In genomic region chr1:46569116-46569515, GRCh38 we compare ENCODE assay signal across 25 cellular contexts. TPM values are rescaled to one million over a fixed set of nuclear protein-coding genes. Genes with fewer than 3 reads are reported as not detected.
DNase-seq lines count a peak whose midpoint lies in the region; ATAC-seq and TF ChIP-seq lines count a peak whose summit lies in the region.
"Had no signal": no experiment of that assay in that cellular context is flagged by ENCODE, and none has a peak within 500 bp of the region (broad histone marks: within the 10 kb centered on the region; RNA-seq: fewer than 3 reads in every experiment).

No MANE protein-coding gene starts in this region.

- 80 to 83% methylated on average over 1 to 4 of the region's 4 CpGs for WGBS in endodermal cell (ENCODE audit: insufficient coverage in 1 of 2, insufficient read length in 1 of 2), 2 experiments

- H3K4me2 ChIP-seq in neural progenitor cell: peak overlapping the region; percentile 36
- H3K4me2 ChIP-seq: A549; BLaER1 treated with 17β-estradiol and CSF1 and Interleukin-3, amounts not matched to agents 10 nM and 100 nM had no signal

- peak overlapping the region; percentile 7 for H2AFZ ChIP-seq in neural progenitor cell (replicated peaks)

- ATAC-seq in GM21723 (IDR thresholded peaks at IDR 0.05; ENCODE audit: unreplicated experiment) (no peak), HG03520 (IDR thresholded peaks at IDR 0.05; ENCODE audit: unreplicated experiment) (no peak)
- ATAC-seq: A549, GM12878, HCT116 had no signal

- H3K9me3 Mint-ChIP-seq in endodermal cell (no peaks in the 10 kb centered on the region), neural progenitor cell (no peaks in the 10 kb centered on the region)
- H3K9me3 Mint-ChIP-seq: CD14-positive monocyte; CD4-positive, alpha-beta T cell; CD8-positive, alpha-beta memory T cell had no signal

- H3K9me3 ChIP-seq in right atrium auricular region: no peaks in the 10 kb centered on the region
- no peaks in the 10 kb centered on the region for H3K9me3 ChIP-seq in endodermal cell (ENCODE audit: control insufficient read depth, low read length)
- H3K9me3 ChIP-seq in neural progenitor cell (ENCODE audit: low read depth): no peaks in the 10 kb centered on the region
- H3K9me3 ChIP-seq in stomach smooth muscle (ENCODE audit: control insufficient read depth in 2 of 2, low read length in 2 of 2): no peaks in the 10 kb centered on the region
- H3K9me3 ChIP-seq: A549; BE2C; BLaER1 treated with 17β-estradiol and CSF1 and Interleukin-3, amounts not matched to agents 10 nM and 100 nM had no signal

- intact Hi-C loops in cardiac septum (cut with DNase I): no loop called here

- peaks cover 4% of the 10 kb centered on the region for H4K20me1 ChIP-seq in neural progenitor cell (ENCODE audit: low read depth)

- H3K27ac Mint-ChIP-seq in endodermal cell (peak overlapping the region; percentile 3), neural progenitor cell (no peak overlapping the region)
- H3K27ac Mint-ChIP-seq: CD4-positive, alpha-beta T cell had no signal

- no peak overlapping the region for H3K4me3 Mint-ChIP-seq in endodermal cell
- H3K4me3 Mint-ChIP-seq in neural progenitor cell: no peak overlapping the region
- H3K4me3 Mint-ChIP-seq: CD14-positive monocyte; CD4-positive, alpha-beta T cell; CD8-positive, alpha-beta memory T cell had no signal

- peaks cover 23% of the 10 kb centered on the region for H3F3A ChIP-seq in neural progenitor cell (ENCODE audit: low read depth)

- TF ChIP-seq CTCF in right atrium auricular region (IDR thresholded peaks at IDR 0.05) (no peak), endodermal cell (conservative IDR thresholded peaks at IDR 0.05) (no peak), neural progenitor cell (IDR thresholded peaks at IDR 0.05) (no peak)

- DNase-seq in cardiac septum (ENCODE audit: low spot score) (peak; percentile 15), right atrium auricular region (ENCODE audit: low spot score) (no peak), endodermal cell (no peak), neural progenitor cell (ENCODE audit: low spot score) (no peak), kidney glomerular epithelial cell (lab: John Stamatoyannopoulos, UW) (no peak)
- DNase-seq: 8988T; ACHN; AML-193; BE2C; CD4-positive, alpha-beta T cell; CD8-positive, alpha-beta memory T cell; DMS 273 treated with DMSO at 0.1 percent for 48 hours; DMS79; EL; GDM1; GOT3; H7 had no signal

- no peaks in the 10 kb centered on the region for H3K79me2 ChIP-seq in neural progenitor cell (ENCODE audit: low read depth)

- no peak overlapping the region for H3K4me3 ChIP-seq in right atrium auricular region
- H3K4me3 ChIP-seq in endodermal cell (ENCODE audit: low read length): no peak overlapping the region
- H3K4me3 ChIP-seq in neural progenitor cell: no peak overlapping the region
- peak overlapping the region in 1 of 2 donors; percentile 57 for H3K4me3 ChIP-seq in stomach smooth muscle (ENCODE audit: low read length in 2 of 2)
- H3K4me3 ChIP-seq: A549; BLaER1 treated with 17β-estradiol and CSF1 and Interleukin-3, amounts not matched to agents 10 nM and 100 nM; GM12878 had no signal

- H3K36me3 Mint-ChIP-seq in endodermal cell (ENCODE audit: low read depth): peaks cover 13% of the 10 kb centered on the region
- peaks cover 8% of the 10 kb centered on the region for H3K36me3 Mint-ChIP-seq in neural progenitor cell

- H3K27me3 ChIP-seq in right atrium auricular region (no peaks in the 10 kb centered on the region), endodermal cell (ENCODE audit: control insufficient read depth, insufficient read depth, low read length, poor library complexity, severe bottlenecking) (no peaks in the 10 kb centered on the region), neural progenitor cell (no peaks in the 10 kb centered on the region), stomach smooth muscle (ENCODE audit: control insufficient read depth in 1 of 2, insufficient read depth in 2 of 2, low read length in 2 of 2) (no peaks in the 10 kb centered on the region)
- H3K27me3 ChIP-seq: BE2C; BLaER1 treated with 17β-estradiol and CSF1 and Interleukin-3, amounts not matched to agents 10 nM and 100 nM had no signal

- H3K4me1 ChIP-seq in right atrium auricular region (peaks cover 0 to 22% of the 10 kb centered on the region in 2 donors), endodermal cell (ENCODE audit: control insufficient read depth, insufficient read depth, low read length) (no peaks in the 10 kb centered on the region), neural progenitor cell (peaks cover 18% of the 10 kb centered on the region), stomach smooth muscle (ENCODE audit: control insufficient read depth, insufficient read depth, low read length) (peaks cover 26% of the 10 kb centered on the region)
- H3K4me1 ChIP-seq: A549; BE2C; BLaER1 treated with 17β-estradiol and CSF1 and Interleukin-3, amounts not matched to agents 10 nM and 100 nM had no signal

- H3K36me3 ChIP-seq in right atrium auricular region: peaks cover 32% of the 10 kb centered on the region
- H3K36me3 ChIP-seq in endodermal cell (ENCODE audit: control insufficient read depth, insufficient read depth, low read length): no peaks in the 10 kb centered on the region
- no peaks in the 10 kb centered on the region for H3K36me3 ChIP-seq in neural progenitor cell
- peaks cover 14 to 22% of the 10 kb centered on the region in 2 donors for H3K36me3 ChIP-seq in stomach smooth muscle (ENCODE audit: control insufficient read depth in 2 of 2, insufficient read depth in 2 of 2, low read length in 2 of 2)
- H3K36me3 ChIP-seq: BE2C had no signal

- H3K9ac ChIP-seq in endodermal cell (ENCODE audit: extremely low read depth, low read length, poor library complexity, severe bottlenecking): no peak overlapping the region
- no peak overlapping the region for H3K9ac ChIP-seq in neural progenitor cell
- peak overlapping the region; percentile 13 to 14 for H3K9ac ChIP-seq in stomach smooth muscle (ENCODE audit: low read length in 2 of 2)
- H3K9ac ChIP-seq: BLaER1 treated with 17β-estradiol and CSF1 and Interleukin-3, amounts not matched to agents 10 nM and 100 nM had no signal

- no peak overlapping the region for H3K27ac ChIP-seq in right atrium auricular region
- H3K27ac ChIP-seq in endodermal cell (ENCODE audit: low read depth, low read length): no peak overlapping the region
- no peak overlapping the region for H3K27ac ChIP-seq in neural progenitor cell
- peak overlapping the region; percentile 41 for H3K27ac ChIP-seq in stomach smooth muscle (ENCODE audit: low read length)
- H3K27ac ChIP-seq: A549; BLaER1 treated with 17β-estradiol and CSF1 and Interleukin-3, amounts not matched to agents 10 nM and 100 nM had no signal

- H3K4me1 Mint-ChIP-seq in endodermal cell (no peaks in the 10 kb centered on the region), neural progenitor cell (peaks cover 18% of the 10 kb centered on the region)
- H3K4me1 Mint-ChIP-seq: CD14-positive monocyte; CD8-positive, alpha-beta memory T cell had no signal

- H3K27me3 Mint-ChIP-seq in endodermal cell (ENCODE audit: insufficient read depth) (no peaks in the 10 kb centered on the region), neural progenitor cell (ENCODE audit: insufficient read depth, low read depth) (peaks cover 2% of the 10 kb centered on the region)
- H3K27me3 Mint-ChIP-seq: CD4-positive, alpha-beta T cell; CD8-positive, alpha-beta memory T cell had no signal

RNA-seq across cellular contexts. Expression of gene KNCN, which starts 17.7 kb away (rescaled TPM):
- not detected for total RNA-seq in cardiac septum
- not detected for total RNA-seq in right atrium auricular region
- total RNA-seq in endodermal cell: not detected
- 0.18 TPM for polyA plus RNA-seq in endodermal cell (2013, experiment 1 of 2)
- not detected for polyA plus RNA-seq in endodermal cell (2013, experiment 2 of 2)
- not detected in 2 replicates for total RNA-seq in neural progenitor cell (ENCODE audit: low replicate concordance)
- total RNA-seq: CD4-positive, alpha-beta T cell; CD8-positive, alpha-beta memory T cell; GM12878; H7 had no signal
- polyA plus RNA-seq: A549; CD14-positive monocyte; CD8-positive, alpha-beta memory T cell; GM12878 had no signal

RNA-seq across cellular contexts. Expression of gene MKNK1, which starts 35.0 kb away (rescaled TPM):
- total RNA-seq in cardiac septum: 38.2 TPM
- total RNA-seq in right atrium auricular region: 10 to 100 TPM; 22.1 to 25.0 TPM
- 10 to 100 TPM; 19.9 to 28.5 TPM for total RNA-seq in endodermal cell
- polyA plus RNA-seq in endodermal cell (2013, experiment 1 of 2): 22.8 TPM
- polyA plus RNA-seq in endodermal cell (2013, experiment 2 of 2): 22.0 TPM
- total RNA-seq in neural progenitor cell (ENCODE audit: low replicate concordance): 10.5 and 16.4 TPM in 2 replicates

RNA-seq across cellular contexts. Expression of gene MOB3C, which starts 47.5 kb away (rescaled TPM):
- total RNA-seq in cardiac septum (14.9 TPM), right atrium auricular region (10 to 100 TPM in 1 of 2 donors, 1 to 10 TPM in 1; 7.9 to 14.5 TPM), endodermal cell (1 to 10 TPM; 1.7 to 2.3 TPM), neural progenitor cell (ENCODE audit: low replicate concordance) (1.1 and 2.3 TPM in 2 replicates)
- polyA plus RNA-seq in endodermal cell (2013, experiment 1 of 2): 2.8 TPM
- polyA plus RNA-seq in endodermal cell (2013, experiment 2 of 2): 2.6 TPM

Comparison
In these comparisons a context has a peak if more than half of its experiments do, and no peak if none do; other contexts are left out.
1. H3K9ac ChIP-seq: peak in stomach smooth muscle (2 of 2); none in endodermal cell (single experiment) and neural progenitor cell (single experiment).